ENCODE assay signal across 34 cellular contexts in genomic region chr12:10851243-10851858, GRCh38. TPM values are rescaled to one million over a fixed set of nuclear protein-coding genes. Genes with fewer than 3 reads are reported as not detected.
A peak's percentile ranks its signal among the peaks of the same experiment; 100 is the strongest.
DNase-seq lines count a peak whose midpoint lies in the region; ATAC-seq and TF ChIP-seq lines count a peak whose summit lies in the region.
"Had no signal": no experiment of that assay in that cellular context is flagged by ENCODE, and none has a peak within 500 bp of the region (broad histone marks: within the 10 kb centered on the region; RNA-seq: fewer than 3 reads in every experiment).

No MANE protein-coding gene starts in this region.

- 85 to 90% methylated on average over 4 of the region's 4 CpGs for WGBS in tibial nerve, 2 donors

- no peak for DNase-seq in activated naive CD8-positive, alpha-beta T cell treated with anti-CD3 and anti-CD28 coated beads, Interleukin-2, amount 10 ng/mL, durations not matched to agents 7 days and 5 days
- DNase-seq in activated naive CD8-positive, alpha-beta T cell treated with anti-CD3 and anti-CD28 coated beads for 36 hours = no peak
- DNase-seq in kidney tubule cell (ENCODE audit: low spot score) (peak; percentile 2), D341Med (ENCODE audit: low spot score) (no peak), tibial nerve (ENCODE audit: low spot score in 2 of 2) (no peak), T-helper 1 cell (no peak)
- DNase-seq: activated CD8-positive, alpha-beta memory T cell treated with anti-CD3 and anti-CD28 coated beads, Interleukin-2, amount 50 U/mL, for 4 hours; anterior cingulate cortex; cortex of kidney; DMS 273 treated with DMSO at 0.1 percent for 48 hours; EL; HFFc6; Karpas-422; kidney; MV-4-11; naive B cell; NCI-H1436 treated with DMSO at 0.1 percent for 48 hours; NCI-H446 treated with DMSO at 0.1 percent for 48 hours; NCI-H774; psoas muscle; stimulated activated CD4-positive, alpha-beta T cell treated with anti-CD3 and anti-CD28 coated beads, Interleukin-4, amount 100 ng/mL, for 24 hours; substantia nigra; SW 1271; upper lobe of left lung had no signal

- TF ChIP-seq CTCF in tibial nerve (IDR thresholded peaks at IDR 0.05) = no peak

- H3K4me3 ChIP-seq in tibial nerve = no peak overlapping the region
- H3K4me3 ChIP-seq: A549, psoas muscle, SJCRH30, upper lobe of left lung had no signal

- H3K9me3 ChIP-seq in tibial nerve = peaks cover 0 to 9% (median 0%) of the 10 kb centered on the region in 4 donors
- H3K9me3 ChIP-seq: psoas muscle, SJCRH30 had no signal

- H3K27me3 Mint-ChIP-seq in activated naive CD8-positive, alpha-beta T cell treated with anti-CD3 and anti-CD28 coated beads, Interleukin-2, amount 10 ng/mL, durations not matched to agents 7 days and 5 days = no peaks in the 10 kb centered on the region
- no peaks in the 10 kb centered on the region for H3K27me3 Mint-ChIP-seq in activated naive CD8-positive, alpha-beta T cell treated with anti-CD3 and anti-CD28 coated beads for 36 hours
- no peaks in the 10 kb centered on the region for H3K27me3 Mint-ChIP-seq in activated T-helper 17 cell treated with anti-CD3 and anti-CD28 coated beads, Interleukin-2, amount 50 U/mL, for 72 hours
- H3K27me3 Mint-ChIP-seq: activated naive CD4-positive, alpha-beta T cell treated with anti-CD3 and anti-CD28 coated beads, Interleukin-2, amount 50 U/mL, for 24 hours; naive B cell had no signal

- H3K36me3 Mint-ChIP-seq in activated naive CD8-positive, alpha-beta T cell treated with anti-CD3 and anti-CD28 coated beads, Interleukin-2, amount 10 ng/mL, durations not matched to agents 7 days and 5 days = peaks cover 58% of the 10 kb centered on the region
- peaks cover 23% of the 10 kb centered on the region for H3K36me3 Mint-ChIP-seq in activated naive CD8-positive, alpha-beta T cell treated with anti-CD3 and anti-CD28 coated beads for 36 hours
- H3K36me3 Mint-ChIP-seq in activated T-helper 17 cell treated with anti-CD3 and anti-CD28 coated beads, Interleukin-2, amount 50 U/mL, for 72 hours (ENCODE audit: low read depth) = peaks cover 35% of the 10 kb centered on the region

- peaks cover 0 to 40% (median 0%) of the 10 kb centered on the region in 3 donors for H3K36me3 ChIP-seq in tibial nerve
- H3K36me3 ChIP-seq: SJCRH30 had no signal

- H3K4me1 ChIP-seq in tibial nerve = peaks cover 0 to 5% (median 0%) of the 10 kb centered on the region in 4 donors
- H3K4me1 ChIP-seq: A549, psoas muscle, upper lobe of left lung had no signal

- no peak for TF ChIP-seq EP300 in tibial nerve (IDR thresholded peaks at IDR 0.05)

- POLR2A ChIA-PET in activated naive CD8-positive, alpha-beta T cell treated with anti-CD3 and anti-CD28 coated beads, Interleukin-2, amount 10 ng/mL, durations not matched to agents 7 days and 5 days (lab: Charles Lee) = interaction anchor here (3.8 kb wide), 1 partner anchor 320 kb away, joined by 16 read pairs; the partner anchor contains the start of gene SMIM10L1

- ATAC-seq in activated naive CD8-positive, alpha-beta T cell treated with anti-CD3 and anti-CD28 coated beads, Interleukin-2, amount 10 ng/mL, durations not matched to agents 7 days and 5 days (ENCODE audit: low read depth) = no peak
- peak; percentile 56 for ATAC-seq in activated T-helper 17 cell treated with anti-CD3 and anti-CD28 coated beads, Interleukin-2, amount 50 U/mL, for 72 hours (replicated peaks)
- ATAC-seq in HG03280 (IDR thresholded peaks at IDR 0.05; ENCODE audit: unreplicated experiment) = no peak
- ATAC-seq: A549, psoas muscle had no signal

- H3K4me1 Mint-ChIP-seq in activated naive CD8-positive, alpha-beta T cell treated with anti-CD3 and anti-CD28 coated beads, Interleukin-2, amount 10 ng/mL, durations not matched to agents 7 days and 5 days = peaks cover 38% of the 10 kb centered on the region
- H3K4me1 Mint-ChIP-seq in activated naive CD8-positive, alpha-beta T cell treated with anti-CD3 and anti-CD28 coated beads for 36 hours = peaks cover 37% of the 10 kb centered on the region
- peaks cover 28% of the 10 kb centered on the region for H3K4me1 Mint-ChIP-seq in activated T-helper 17 cell treated with anti-CD3 and anti-CD28 coated beads, Interleukin-2, amount 50 U/mL, for 72 hours
- H3K4me1 Mint-ChIP-seq: mesothelial cell of epicardium had no signal

- peaks cover 29% of the 10 kb centered on the region for H3K9me3 Mint-ChIP-seq in activated naive CD8-positive, alpha-beta T cell treated with anti-CD3 and anti-CD28 coated beads, Interleukin-2, amount 10 ng/mL, durations not matched to agents 7 days and 5 days
- H3K9me3 Mint-ChIP-seq in activated naive CD8-positive, alpha-beta T cell treated with anti-CD3 and anti-CD28 coated beads for 36 hours = peaks cover 8% of the 10 kb centered on the region
- no peaks in the 10 kb centered on the region for H3K9me3 Mint-ChIP-seq in activated T-helper 17 cell treated with anti-CD3 and anti-CD28 coated beads, Interleukin-2, amount 50 U/mL, for 72 hours
- H3K9me3 Mint-ChIP-seq: activated naive CD4-positive, alpha-beta T cell treated with anti-CD3 and anti-CD28 coated beads, Interleukin-2, amount 50 U/mL, for 24 hours had no signal

- no peaks in the 10 kb centered on the region for H3K27me3 ChIP-seq in tibial nerve
- H3K27me3 ChIP-seq: SJCRH30, upper lobe of left lung had no signal

- no peak overlapping the region for H3K4me3 Mint-ChIP-seq in activated naive CD8-positive, alpha-beta T cell treated with anti-CD3 and anti-CD28 coated beads, Interleukin-2, amount 10 ng/mL, durations not matched to agents 7 days and 5 days
- H3K4me3 Mint-ChIP-seq in activated naive CD8-positive, alpha-beta T cell treated with anti-CD3 and anti-CD28 coated beads for 36 hours = no peak overlapping the region
- no peak overlapping the region for H3K4me3 Mint-ChIP-seq in activated T-helper 17 cell treated with anti-CD3 and anti-CD28 coated beads, Interleukin-2, amount 50 U/mL, for 72 hours
- H3K4me3 Mint-ChIP-seq: activated naive CD4-positive, alpha-beta T cell treated with anti-CD3 and anti-CD28 coated beads, Interleukin-2, amount 50 U/mL, for 24 hours; HFFc6; mesothelial cell of epicardium; naive B cell had no signal

- no peak for TF ChIP-seq POLR2A in tibial nerve (IDR thresholded peaks at IDR 0.05)

- H3K27ac Mint-ChIP-seq in activated naive CD8-positive, alpha-beta T cell treated with anti-CD3 and anti-CD28 coated beads, Interleukin-2, amount 10 ng/mL, durations not matched to agents 7 days and 5 days = peak overlapping the region; percentile 75
- H3K27ac Mint-ChIP-seq in activated naive CD8-positive, alpha-beta T cell treated with anti-CD3 and anti-CD28 coated beads for 36 hours = no peak overlapping the region
- H3K27ac Mint-ChIP-seq in activated T-helper 17 cell treated with anti-CD3 and anti-CD28 coated beads, Interleukin-2, amount 50 U/mL, for 72 hours = peak overlapping the region; percentile 71
- H3K27ac Mint-ChIP-seq: activated naive CD4-positive, alpha-beta T cell treated with anti-CD3 and anti-CD28 coated beads, Interleukin-2, amount 50 U/mL, for 24 hours; HFFc6; mesothelial cell of epicardium had no signal

- H3K27ac ChIP-seq in tibial nerve = no peak overlapping the region
- H3K27ac ChIP-seq: A549, psoas muscle, SJCRH30, upper lobe of left lung had no signal

RNA-seq across cellular contexts. Expression of gene PRR4, which starts 2.1 kb away (rescaled TPM):
- total RNA-seq in activated naive CD8-positive, alpha-beta T cell treated with anti-CD3 and anti-CD28 coated beads, Interleukin-2, amount 10 ng/mL, durations not matched to agents 7 days and 5 days = 1 to 10 TPM; 1.2 to 1.6 TPM
- total RNA-seq in activated naive CD8-positive, alpha-beta T cell treated with anti-CD3 and anti-CD28 coated beads for 36 hours = 1 to 10 TPM; 1.3 to 1.4 TPM
- 1 to 10 TPM; 2.4 to 3.6 TPM for total RNA-seq in activated T-helper 17 cell treated with anti-CD3 and anti-CD28 coated beads, Interleukin-2, amount 50 U/mL, for 72 hours
- 10 to 100 TPM in 1 of 4 donors, 1 to 10 TPM in 3; 2.2 to 11.4 (median 6.2) TPM for total RNA-seq in tibial nerve
- total RNA-seq: H1 had no signal

RNA-seq across cellular contexts. Expression of gene TAS2R10, which starts 25.2 kb away (rescaled TPM):
- under 1 TPM; 0.48 to 0.58 TPM for total RNA-seq in activated naive CD8-positive, alpha-beta T cell treated with anti-CD3 and anti-CD28 coated beads, Interleukin-2, amount 10 ng/mL, durations not matched to agents 7 days and 5 days
- not detected for total RNA-seq in activated naive CD8-positive, alpha-beta T cell treated with anti-CD3 and anti-CD28 coated beads for 36 hours
- under 1 TPM; 0.48 to 0.69 TPM for total RNA-seq in activated T-helper 17 cell treated with anti-CD3 and anti-CD28 coated beads, Interleukin-2, amount 50 U/mL, for 72 hours
- total RNA-seq in tibial nerve = 1 to 10 TPM in 2 of 4 donors, under 1 TPM in 1, not detected in 1; 0.59 to 1.7 (median 1.5) TPM
- total RNA-seq: H1, psoas muscle had no signal

RNA-seq across cellular contexts. Expression of gene PRH1, which starts 32.7 kb away (rescaled TPM):
- 10 to 100 TPM; 18.5 to 22.4 TPM for total RNA-seq in activated naive CD8-positive, alpha-beta T cell treated with anti-CD3 and anti-CD28 coated beads, Interleukin-2, amount 10 ng/mL, durations not matched to agents 7 days and 5 days
- 1 to 10 TPM; 6.3 to 7.3 TPM for total RNA-seq in activated naive CD8-positive, alpha-beta T cell treated with anti-CD3 and anti-CD28 coated beads for 36 hours
- 10 to 100 TPM; 18.8 to 24.3 TPM for total RNA-seq in activated T-helper 17 cell treated with anti-CD3 and anti-CD28 coated beads, Interleukin-2, amount 50 U/mL, for 72 hours
- 10 to 100 TPM; 45.1 to 54.3 (median 52.4) TPM for total RNA-seq in tibial nerve

RNA-seq across cellular contexts. Expression of gene TAS2R9, which starts 41.4 kb away (rescaled TPM):
- under 1 TPM in 1 of 2 experiments, not detected in 1; 0.28 TPM for total RNA-seq in activated naive CD8-positive, alpha-beta T cell treated with anti-CD3 and anti-CD28 coated beads, Interleukin-2, amount 10 ng/mL, durations not matched to agents 7 days and 5 days
- total RNA-seq in activated naive CD8-positive, alpha-beta T cell treated with anti-CD3 and anti-CD28 coated beads for 36 hours = not detected
- not detected for total RNA-seq in activated T-helper 17 cell treated with anti-CD3 and anti-CD28 coated beads, Interleukin-2, amount 50 U/mL, for 72 hours
- total RNA-seq in tibial nerve = not detected
- total RNA-seq: H1, HFFc6, kidney, lower leg skin, omental fat pad, psoas muscle, RPMI7951, upper lobe of left lung had no signal

RNA-seq across cellular contexts. Expression of gene TAS2R8, which starts 44.3 kb away (rescaled TPM):
- total RNA-seq in activated naive CD8-positive, alpha-beta T cell treated with anti-CD3 and anti-CD28 coated beads, Interleukin-2, amount 10 ng/mL, durations not matched to agents 7 days and 5 days = not detected
- not detected for total RNA-seq in activated naive CD8-positive, alpha-beta T cell treated with anti-CD3 and anti-CD28 coated beads for 36 hours
- total RNA-seq in activated T-helper 17 cell treated with anti-CD3 and anti-CD28 coated beads, Interleukin-2, amount 50 U/mL, for 72 hours = not detected
- not detected for total RNA-seq in tibial nerve
- total RNA-seq: H1, HFFc6, kidney, lower leg skin, omental fat pad, psoas muscle, RPMI7951, SJCRH30, upper lobe of left lung had no signal
